ENCODE assay signal across 31 cellular contexts in genomic region chr2:73031095-73031678, GRCh38.
"Had no signal": no experiment of that assay in that cellular context is flagged by ENCODE, and none has a peak within 500 bp of the region (broad histone marks: within the 10 kb centered on the region; RNA-seq: fewer than 3 reads in every experiment).

No MANE protein-coding gene starts in this region.

- DNase-seq: activated B cell treated with CpG ODN at 0.5 μM for 24 hours; activated CD4-positive, alpha-beta memory T cell treated with anti-CD3 and anti-CD28 coated beads for 36 hours; activated CD4-positive, alpha-beta T cell treated with anti-CD3 and anti-CD28 coated beads for 4 hours; activated CD4-positive, alpha-beta T cell treated with anti-CD3 and anti-CD28 coated beads, Interleukin-2, amount 50 U/mL, for 1 hour; activated CD4-positive, CD25-positive, alpha-beta regulatory T cell treated with anti-CD3 and anti-CD28 coated beads, Interleukin-2, amount 50 U/mL, for 72 hours; activated CD8-positive, alpha-beta memory T cell treated with anti-CD3 and anti-CD28 coated beads for 24 hours; activated CD8-positive, alpha-beta memory T cell treated with anti-CD3 and anti-CD28 coated beads, Interleukin-2, amount 10 ng/mL, durations not matched to agents 7 days and 5 days; activated CD8-positive, alpha-beta memory T cell treated with anti-CD3 and anti-CD28 coated beads, Interleukin-2, amount 50 U/mL, for 48 hours; activated effector memory CD4-positive, alpha-beta T cell treated with anti-CD3 and anti-CD28 coated beads, Interleukin-2, amount 50 U/mL, for 16 hours; activated naive CD4-positive, alpha-beta T cell; activated naive CD4-positive, alpha-beta T cell treated with anti-CD3 and anti-CD28 coated beads, Interleukin-2, amount 50 U/mL, for 16 hours; activated naive CD8-positive, alpha-beta T cell treated with anti-CD3 and anti-CD28 coated beads for 36 hours; activated T-cell treated with anti-CD3 and anti-CD28 coated beads, Interleukin-2, amount 50 U/mL, for 72 hours; amniotic stem cell; brain microvascular endothelial cell; Karpas-422; KBM-7; NCI-H1105; NCI-H1417 treated with DMSO at 0.1 percent for 48 hours; NCI-H187 treated with DMSO at 0.1 percent for 48 hours; NCI-H2081 treated with DMSO at 0.1 percent for 48 hours; NCI-H345; NCI-H524 treated with DMSO at 0.1 percent for 48 hours; SHP77 treated with DMSO at 0.1 percent for 48 hours; SK-N-SH; T-helper 17 cell; T-helper 9 cell had no signal

- H3K27me3 ChIP-seq: brain microvascular endothelial cell, SJSA1 had no signal

- H3K9me3 ChIP-seq: SJSA1, SK-N-SH had no signal

- H3K4me3 ChIP-seq: SJSA1 had no signal

- ATAC-seq: activated CD8-positive, alpha-beta memory T cell treated with anti-CD3 and anti-CD28 coated beads, Interleukin-2, amount 10 ng/mL, durations not matched to agents 7 days and 5 days; activated T-cell treated with anti-CD3 and anti-CD28 coated beads, Interleukin-2, amount 50 U/mL, for 72 hours; activated T-helper 17 cell treated with anti-CD3 and anti-CD28 coated beads, Interleukin-2, amount 50 U/mL, for 72 hours; Panc1; T-helper 17 cell had no signal

- H3K36me3 ChIP-seq: brain microvascular endothelial cell had no signal

- H3K27ac ChIP-seq: brain microvascular endothelial cell, SJSA1, VCaP had no signal
